In the genomic region with DNA sequence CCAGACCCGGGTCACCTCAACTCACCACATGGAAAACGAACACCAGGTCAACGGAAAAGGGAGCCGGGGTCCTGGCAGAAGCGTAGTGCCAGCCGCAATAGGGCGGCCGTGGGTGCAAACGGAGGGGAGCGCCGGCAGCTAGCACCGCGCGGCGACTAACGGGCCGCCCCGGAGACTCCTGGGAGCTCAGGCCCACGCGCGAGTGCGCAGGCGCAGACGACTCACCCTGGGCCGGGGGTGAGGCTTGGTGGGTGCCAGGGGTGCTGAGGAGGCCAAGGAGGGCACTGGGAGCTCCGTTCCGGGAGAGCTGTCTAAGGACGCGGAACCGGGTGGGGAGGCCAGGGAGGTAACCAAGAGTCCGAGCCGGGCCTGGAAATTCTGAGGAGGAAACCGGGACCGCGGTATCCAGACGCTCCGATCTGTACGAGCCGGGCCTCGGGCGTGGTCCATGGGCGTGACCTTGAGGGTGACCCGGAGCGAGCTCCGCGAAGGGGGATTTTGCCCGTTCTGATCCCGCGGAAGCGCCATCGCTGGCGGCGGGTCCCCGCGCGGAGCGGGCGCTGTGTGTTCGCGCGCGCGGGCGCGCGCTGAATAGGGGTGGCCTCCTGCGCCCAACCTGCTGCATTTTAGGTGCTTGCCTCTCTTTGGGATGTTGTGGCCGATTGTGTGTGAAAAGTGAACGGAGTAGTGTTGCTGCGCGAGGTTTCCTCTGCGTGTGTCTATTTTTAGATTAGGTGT, we compare ENCODE assay signal across 8 cellular contexts. TPM values are rescaled to one million over a fixed set of nuclear protein-coding genes. Genes with fewer than 3 reads are reported as not detected.
DNase-seq lines count a peak whose midpoint lies in the region; ATAC-seq and TF ChIP-seq lines count a peak whose summit lies in the region.

A gene (plus strand): TSS at position 213 of the 738 bp plus-strand sequence. CDS start 4,602 bp downstream, outside the sequence.

- peak within 1 kb of the TSS; percentile 74 for H2AFZ ChIP-seq in OCI-LY3 (ENCODE audit: low read depth, low read length)

- H3K27ac ChIP-seq in OCI-LY3 (ENCODE audit: low read length) = peak within 1 kb of the TSS; percentile 57

- peak within 1 kb of the TSS; percentile 82 for H3K4me2 ChIP-seq in OCI-LY3 (ENCODE audit: low read length)

- H3K79me2 ChIP-seq in OCI-LY3 (ENCODE audit: low read length) = peaks cover 39% of the 10 kb centered on the region

- H3K36me3 Mint-ChIP-seq in natural killer cell = no peaks in the 10 kb centered on the region
- peaks cover 31 to 44% of the 10 kb centered on the region in 2 donors for H3K36me3 Mint-ChIP-seq in stimulated activated naive B cell treated with anti-CD40 and anti-IgM and Interleukin-4, amounts not matched to agents 10 μg/mL and 1 μg/mL and 100 μg/mL, for 72 hours

- H3K27ac Mint-ChIP-seq in natural killer cell = peak within 1 kb of the TSS; percentile 80 to 89
- H3K27ac Mint-ChIP-seq in stimulated activated naive B cell treated with anti-CD40 and anti-IgM and Interleukin-4, amounts not matched to agents 10 μg/mL and 1 μg/mL and 100 μg/mL, for 72 hours = peak within 1 kb of the TSS; percentile 97

- H3K9ac ChIP-seq in OCI-LY3 (ENCODE audit: low read length) = peak within 1 kb of the TSS; percentile 75

- peaks cover 0 to 4% of the 10 kb centered on the region in 2 donors for H3K9me3 Mint-ChIP-seq in natural killer cell
- peaks cover 3 to 6% of the 10 kb centered on the region in 2 donors for H3K9me3 Mint-ChIP-seq in stimulated activated naive B cell treated with anti-CD40 and anti-IgM and Interleukin-4, amounts not matched to agents 10 μg/mL and 1 μg/mL and 100 μg/mL, for 72 hours

- no peaks in the 10 kb centered on the region for H3K27me3 ChIP-seq in OCI-LY3 (ENCODE audit: low read depth, low read length)

- H3K4me1 Mint-ChIP-seq in natural killer cell = peaks cover 20 to 28% of the 10 kb centered on the region in 2 donors
- H3K4me1 Mint-ChIP-seq in stimulated activated naive B cell treated with anti-CD40 and anti-IgM and Interleukin-4, amounts not matched to agents 10 μg/mL and 1 μg/mL and 100 μg/mL, for 72 hours = peaks cover 21 to 34% of the 10 kb centered on the region in 2 donors

- TF ChIP-seq CTCF in OCI-LY3 (IDR thresholded peaks at IDR 0.05; ENCODE audit: low read depth, low read length) = no peak
- no peak for TF ChIP-seq CTCF in natural killer cell (IDR thresholded peaks at IDR 0.05)

- no peaks in the 10 kb centered on the region for H3K27me3 Mint-ChIP-seq in natural killer cell (ENCODE audit: low read depth in 2 of 2)
- no peaks in the 10 kb centered on the region for H3K27me3 Mint-ChIP-seq in stimulated activated naive B cell treated with anti-CD40 and anti-IgM and Interleukin-4, amounts not matched to agents 10 μg/mL and 1 μg/mL and 100 μg/mL, for 72 hours

- peak; percentile 78 for TF ChIP-seq POLR2A in GM18505 (IDR thresholded peaks at IDR 0.05; ENCODE audit: borderline replicate concordance, extremely low read depth, insufficient read depth, insufficient read length)

- intact Hi-C loops in natural killer cell (cut with micrococcal nuclease) = loop anchor here (1.0 to 5.0 kb wide), 7 partner anchors 32 to 862 kb away; a partner anchor contains a TSS

- DNase-seq in activated T-helper 1 cell treated with Interleukin-2 at 50 U/mL for 16 hours (ENCODE audit: low read depth) (peak; percentile 71), fibroblast of peridontal ligament (ENCODE audit: extremely low read depth) (peak; percentile 60), natural killer cell (peak; percentile 75), NCI-H774 (lab: John Stamatoyannopoulos, UW) (no peak)
- peak; percentile 84 for DNase-seq in stimulated activated naive B cell treated with anti-CD40 and anti-IgM and Interleukin-4, amounts not matched to agents 10 μg/mL and 1 μg/mL and 100 μg/mL, for 72 hours

- H3K4me3 ChIP-seq in OCI-LY3 (ENCODE audit: low read length) = peak within 1 kb of the TSS; percentile 81

- peak; percentile 60 for ATAC-seq in GM18505 (IDR thresholded peaks at IDR 0.05; ENCODE audit: unreplicated experiment)
- peak; percentile 64 for ATAC-seq in HG02981 (IDR thresholded peaks at IDR 0.05; ENCODE audit: unreplicated experiment)
- peak; percentile 51 to 81 (median 62) for ATAC-seq in natural killer cell
- ATAC-seq in stimulated activated naive B cell treated with anti-CD40 and anti-IgM and Interleukin-4, amounts not matched to agents 10 μg/mL and 1 μg/mL and 100 μg/mL, for 72 hours (replicated peaks) = peak; percentile 89 to 92

- peaks cover 4% of the 10 kb centered on the region; the same call in 1 of the 2 replicates for H3K4me1 ChIP-seq in OCI-LY3 (ENCODE audit: low read length)

- no peaks in the 10 kb centered on the region for H4K20me1 ChIP-seq in OCI-LY3 (ENCODE audit: insufficient read depth, low read length)

- H3K9me3 ChIP-seq in OCI-LY3 (ENCODE audit: insufficient read depth, low read length) = peaks cover 25% of the 10 kb centered on the region; the same call in 1 of the 2 replicates

- peak within 1 kb of the TSS; percentile 81 for H3K4me3 Mint-ChIP-seq in natural killer cell
- H3K4me3 Mint-ChIP-seq in stimulated activated naive B cell treated with anti-CD40 and anti-IgM and Interleukin-4, amounts not matched to agents 10 μg/mL and 1 μg/mL and 100 μg/mL, for 72 hours = peak within 1 kb of the TSS; percentile 92 to 93

- H3K36me3 ChIP-seq in OCI-LY3 (replicated peaks; ENCODE audit: low read depth, low read length) = peaks cover 30% of the 10 kb centered on the region

RNA-seq across cellular contexts. Expression of the gene that starts here (rescaled TPM):
- total RNA-seq in natural killer cell = 1 to 10 TPM; 3.2 to 8.1 (median 4.2) TPM
